Comparison of ENCODE assay signal across 10 cellular contexts in genomic region chr16:70162041-70162451, GRCh38. TPM values are rescaled to one million over a fixed set of nuclear protein-coding genes. Genes with fewer than 3 reads are reported as not detected.
DNase-seq lines count a peak whose midpoint lies in the region; FAIRE-seq and TF ChIP-seq lines count a peak whose summit lies in the region.
"Had no signal": no experiment of that assay in that cellular context is flagged by ENCODE, and none has a peak within 500 bp of the region (broad histone marks: within the 10 kb centered on the region; RNA-seq: fewer than 3 reads in every experiment).

No MANE protein-coding gene starts in this region.

- no peak for FAIRE-seq in H54 (lab: Jason Lieb, UNC)
- FAIRE-seq: endometrium, pancreas had no signal

- H4K20me1 ChIP-seq in MM.1S (ENCODE audit: insufficient read depth, low read length) = no peaks in the 10 kb centered on the region

- no peak overlapping the region for H3K23ac ChIP-seq in trophoblast cell (ENCODE audit: low read length)

- H3K4me3 ChIP-seq in dorsolateral prefrontal cortex (no peak overlapping the region), trophoblast cell (ENCODE audit: low read depth, low read length) (no peak overlapping the region), MM.1S (ENCODE audit: low read length) (no peak overlapping the region)
- H3K4me3 ChIP-seq: pancreas had no signal

- no peaks in the 10 kb centered on the region for H3K79me2 ChIP-seq in trophoblast cell (ENCODE audit: control insufficient read depth, insufficient read depth, low read length, poor library complexity)
- H3K79me2 ChIP-seq in MM.1S (ENCODE audit: low read length) = no peaks in the 10 kb centered on the region

- no peak overlapping the region for H4K91ac ChIP-seq in trophoblast cell (ENCODE audit: low read depth, low read length)

- H2BK5ac ChIP-seq in trophoblast cell (ENCODE audit: low read depth, low read length, poor library complexity) = no peak overlapping the region

- no peaks in the 10 kb centered on the region for H3K9me3 ChIP-seq in trophoblast cell (ENCODE audit: insufficient read depth, low read depth, low read length)
- H3K9me3 ChIP-seq in MM.1S (replicated peaks; ENCODE audit: insufficient read depth, low read length) = no peaks in the 10 kb centered on the region
- H3K9me3 ChIP-seq: pancreas had no signal

- H3K18ac ChIP-seq in trophoblast cell (ENCODE audit: low read length) = no peak overlapping the region

- WGBS in trophoblast cell (ENCODE audit: extremely low coverage, insufficient coverage, insufficient read length) = no CpG with 5 or more reads among the region's 7 CpGs

- H3K4me2 ChIP-seq in trophoblast cell (ENCODE audit: low read length) = no peak overlapping the region
- no peak overlapping the region for H3K4me2 ChIP-seq in MM.1S (ENCODE audit: low read depth, low read length)

- no peak overlapping the region for H3K14ac ChIP-seq in trophoblast cell (ENCODE audit: low read length)

- H3K4ac ChIP-seq in trophoblast cell (ENCODE audit: low read depth, low read length) = no peak overlapping the region

- no peak overlapping the region for H4K8ac ChIP-seq in trophoblast cell (ENCODE audit: low read depth, low read length)

- TF ChIP-seq POLR2A in H54 (IDR thresholded peaks at IDR 0.05; ENCODE audit: low read depth, low read length) = no peak

- H3K27ac ChIP-seq in 22Rv1 (0 out of 2 replicates have a peak overlapping the region, but pooled peaks have one; percentile 1), dorsolateral prefrontal cortex (peak overlapping the region in 8 of 59 donors; percentile 0 to 40 (median 7)), trophoblast cell (ENCODE audit: low read depth, low read length) (no peak overlapping the region), MM.1S (ENCODE audit: low read length) (no peak overlapping the region)
- H3K27ac ChIP-seq: pancreas had no signal

- H2AK5ac ChIP-seq in trophoblast cell (ENCODE audit: low read length) = no peak overlapping the region

- H4K12ac ChIP-seq in trophoblast cell (ENCODE audit: low read depth, low read length) = no peak overlapping the region

- H2BK12ac ChIP-seq in trophoblast cell (ENCODE audit: low read length) = no peak overlapping the region

- no peak overlapping the region for H3K9ac ChIP-seq in trophoblast cell (ENCODE audit: low read length)
- H3K9ac ChIP-seq in MM.1S (ENCODE audit: low read length) = no peak overlapping the region

- no peak overlapping the region for H2BK120ac ChIP-seq in trophoblast cell (ENCODE audit: insufficient read depth, low read length, poor library complexity)

- peak; percentile 95 for DNase-seq in H54 (ENCODE audit: insufficient read length, low spot score)
- DNase-seq in astrocyte of the hippocampus (ENCODE audit: low read depth, low spot score) = peak; percentile 61
- DNase-seq in kidney tubule cell (ENCODE audit: low spot score) = peak; percentile 72
- DNase-seq in cerebellum (ENCODE audit: low spot score) = no peak
- DNase-seq in dorsolateral prefrontal cortex = no peak
- DNase-seq in trophoblast cell = no peak
- no peak for DNase-seq in MM.1S

- peaks cover 17 to 43% of the 10 kb centered on the region in 2 experiments for H3K36me3 ChIP-seq in trophoblast cell (ENCODE audit: control insufficient read depth in 1 of 2, insufficient read depth in 2 of 2, low read length in 2 of 2)
- H3K36me3 ChIP-seq in MM.1S (replicated peaks; ENCODE audit: insufficient read depth, low read length) = no peaks in the 10 kb centered on the region

- H3K27me3 ChIP-seq in dorsolateral prefrontal cortex = no peaks in the 10 kb centered on the region
- H3K27me3 ChIP-seq in trophoblast cell (ENCODE audit: insufficient read depth, low read length) = no peaks in the 10 kb centered on the region
- no peaks in the 10 kb centered on the region for H3K27me3 ChIP-seq in MM.1S (replicated peaks; ENCODE audit: insufficient read depth, low read length)
- H3K27me3 ChIP-seq: pancreas had no signal

- TF ChIP-seq CTCF in 22Rv1 (IDR thresholded peaks at IDR 0.05) (no peak), dorsolateral prefrontal cortex (IDR thresholded peaks at IDR 0.05 in 54 of 56, conservative IDR thresholded peaks at IDR 0.05 in 2 of 56; ENCODE audit: low read depth in 1 of 56, partially characterized antibody in 56 of 56) (no peak), MM.1S (IDR thresholded peaks at IDR 0.05; ENCODE audit: low read length) (no peak)

- H3K4me1 ChIP-seq in trophoblast cell (ENCODE audit: control insufficient read depth in 1 of 2, insufficient read depth in 2 of 2, low read length in 2 of 2) = no peaks in the 10 kb centered on the region
- H3K4me1 ChIP-seq in MM.1S (ENCODE audit: low read length) = no peaks in the 10 kb centered on the region
- H3K4me1 ChIP-seq: pancreas had no signal

- intact Hi-C loops in dorsolateral prefrontal cortex (cut with DNase I) = no loop called here

- no peaks in the 10 kb centered on the region for H3F3A ChIP-seq in MM.1S (ENCODE audit: insufficient read depth, low read length)

- H3K9me2 ChIP-seq in MM.1S (replicated peaks; ENCODE audit: insufficient read depth, low read length) = no peaks in the 10 kb centered on the region

- no peak overlapping the region for H2AFZ ChIP-seq in trophoblast cell (ENCODE audit: insufficient read depth, low read length, poor library complexity)
- no peak overlapping the region for H2AFZ ChIP-seq in MM.1S (ENCODE audit: low read length)

- no peaks in the 10 kb centered on the region for H3K79me1 ChIP-seq in trophoblast cell (ENCODE audit: low read length)

RNA-seq across cellular contexts. Expression of gene CLEC18C, which starts 11.5 kb away (rescaled TPM):
- total RNA-seq in cerebellum = 2.3 TPM
- total RNA-seq in dorsolateral prefrontal cortex = 1 to 10 TPM in 81 of 120 experiments, under 1 TPM in 26, not detected in 13; 0.21 to 9.0 (median 1.8) TPM
- polyA plus RNA-seq in trophoblast cell (2013) = not detected in 2 replicates

RNA-seq across cellular contexts. Expression of gene PDPR, which starts 47.9 kb away (rescaled TPM):
- 22.0 TPM for total RNA-seq in cerebellum
- total RNA-seq in dorsolateral prefrontal cortex = 10 to 100 TPM; 12.7 to 50.7 (median 30.6) TPM
- 13.3 and 13.4 TPM in 2 replicates for polyA plus RNA-seq in trophoblast cell (2013)

Comparison
In these comparisons a context has a peak if more than half of its experiments do, and no peak if none do; other contexts are left out.
1. DNase-seq: peak in H54 (single experiment), astrocyte of the hippocampus (single experiment) and kidney tubule cell (single experiment); none in cerebellum (single experiment), dorsolateral prefrontal cortex (0 of 10), trophoblast cell (0 of 2) and MM.1S (single experiment).